In genomic region chr11:112086422-112087191, GRCh38 we compare ENCODE assay signal across 8 cellular contexts. TPM values are rescaled to one million over a fixed set of nuclear protein-coding genes. Genes with fewer than 3 reads are reported as not detected.
DNase-seq lines count a peak whose midpoint lies in the region; ATAC-seq and TF ChIP-seq lines count a peak whose summit lies in the region.

Gene SDHD (plus strand): TSS chr11:112086873. CDS start chr11:112086908, 35 bp downstream.
Gene TIMM8B (minus strand): TSS chr11:112086756. CDS start chr11:112086723, 33 bp downstream.

- H3K27ac ChIP-seq in cardiac muscle cell (peak within 1 kb of the TSS; percentile 78), trophoblast cell (ENCODE audit: low read depth, low read length) (no peak within 1 kb of the TSS), transverse colon (peak within 1 kb of the TSS; percentile 80 to 84 (median 84))

- peak within 1 kb of the TSS; percentile 74 for H4K91ac ChIP-seq in trophoblast cell (ENCODE audit: low read depth, low read length)

- H3K9me3 ChIP-seq in adipocyte (ENCODE audit: control insufficient read depth, low read length) (no peaks in the 10 kb centered on the region), cardiac muscle cell (ENCODE audit: low read depth) (no peaks in the 10 kb centered on the region), trophoblast cell (ENCODE audit: insufficient read depth, low read depth, low read length) (no peaks in the 10 kb centered on the region), transverse colon (no peaks in the 10 kb centered on the region)

- peak within 1 kb of the TSS; percentile 63 for H3K14ac ChIP-seq in trophoblast cell (ENCODE audit: low read length)

- H3K23ac ChIP-seq in trophoblast cell (ENCODE audit: low read length) = no peak within 1 kb of the TSS

- ATAC-seq in HG02798 (IDR thresholded peaks at IDR 0.05; ENCODE audit: poor library complexity, unreplicated experiment) = peak; percentile 95

- no CpG with 5 or more reads among the region's 45 CpGs for WGBS in trophoblast cell (ENCODE audit: extremely low coverage, insufficient coverage, insufficient read length)
- WGBS in transverse colon (ENCODE audit: low coverage in 1 of 2), 2 donors = 0% methylated on average over 45 of the region's 45 CpGs; no CpG with 5 or more reads in 1 of the 2 donors

- no peak for TF ChIP-seq EP300 in transverse colon (IDR thresholded peaks at IDR 0.05; ENCODE audit: low read depth)

- H3K79me1 ChIP-seq in trophoblast cell (ENCODE audit: low read length) = peaks cover 6% of the 10 kb centered on the region

- no peaks in the 10 kb centered on the region for H3K27me3 ChIP-seq in adipocyte (replicated peaks; ENCODE audit: control insufficient read depth, insufficient read depth, low read length)
- H3K27me3 ChIP-seq in cardiac muscle cell = no peaks in the 10 kb centered on the region
- H3K27me3 ChIP-seq in trophoblast cell (ENCODE audit: insufficient read depth, low read length) = no peaks in the 10 kb centered on the region
- no peaks in the 10 kb centered on the region for H3K27me3 ChIP-seq in transverse colon

- peak within 1 kb of the TSS; percentile 31 for H3K18ac ChIP-seq in trophoblast cell (ENCODE audit: low read length)

- H3K9ac ChIP-seq in adipocyte (ENCODE audit: low read length) (peak within 1 kb of the TSS; percentile 98), trophoblast cell (ENCODE audit: low read length) (peak within 1 kb of the TSS; percentile 95)

- peak within 1 kb of the TSS; percentile 18 for H2BK120ac ChIP-seq in trophoblast cell (ENCODE audit: insufficient read depth, low read length, poor library complexity)

- peak within 1 kb of the TSS; percentile 67 for H2AK5ac ChIP-seq in trophoblast cell (ENCODE audit: low read length)

- peak; percentile 79 for TF ChIP-seq POLR2A in transverse colon (IDR thresholded peaks at IDR 0.05)

- intact Hi-C loops in transverse colon (cut with DNase I; ENCODE audit: low total_unique reads) = loop anchor here (5.0 kb wide), 1 partner anchor 1854 kb away; no protein-coding TSS in a partner anchor

- peaks cover 75% of the 10 kb centered on the region for H3K36me3 ChIP-seq in adipocyte (ENCODE audit: control insufficient read depth, insufficient read depth, low read length, severe bottlenecking)
- peaks cover 58% of the 10 kb centered on the region for H3K36me3 ChIP-seq in cardiac muscle cell
- peaks cover 3 to 25% of the 10 kb centered on the region in 2 experiments for H3K36me3 ChIP-seq in trophoblast cell (ENCODE audit: control insufficient read depth in 1 of 2, insufficient read depth in 2 of 2, low read length in 2 of 2)
- peaks cover 0 to 53% (median 22%) of the 10 kb centered on the region in 4 donors for H3K36me3 ChIP-seq in transverse colon

- H4K8ac ChIP-seq in trophoblast cell (ENCODE audit: low read depth, low read length) = peak within 1 kb of the TSS; percentile 90

- H3K4me3 ChIP-seq in GM12875 (ENCODE audit: low read depth, low read length) (peak within 1 kb of the TSS; percentile 94), adipocyte (ENCODE audit: low read length) (peak within 1 kb of the TSS; percentile 98), cardiac muscle cell (peak within 1 kb of the TSS; percentile 86), trophoblast cell (ENCODE audit: low read depth, low read length) (peak within 1 kb of the TSS; percentile 92), transverse colon (peak within 1 kb of the TSS; percentile 65 to 83 (median 74))

- DNase-seq in NCI-H1436 (lab: John Stamatoyannopoulos, UW) (peak; percentile 96), T follicular helper cell (ENCODE audit: low read depth) (peak; percentile 96), adipocyte (ENCODE audit: low read depth) (peak; percentile 99), cardiac muscle cell (ENCODE audit: low read depth in 1 of 2, low spot score in 1 of 2) (peak; percentile 98 to 99), trophoblast cell (peak; percentile 95 to 100), transverse colon (peak; percentile 96)

- peak within 1 kb of the TSS; percentile 93 for H3K4ac ChIP-seq in trophoblast cell (ENCODE audit: low read depth, low read length)

- H3K4me2 ChIP-seq in trophoblast cell (ENCODE audit: low read length) = peak within 1 kb of the TSS; percentile 96

- peaks cover 12% of the 10 kb centered on the region for H3K79me2 ChIP-seq in trophoblast cell (ENCODE audit: control insufficient read depth, insufficient read depth, low read length, poor library complexity)

- TF ChIP-seq CTCF in GM12875 (IDR thresholded peaks at IDR 0.05; ENCODE audit: borderline replicate concordance, insufficient read depth, low read depth, low read length) = peak; percentile 39; the same call in 1 of the 2 replicates
- peak; percentile 30 for TF ChIP-seq CTCF in cardiac muscle cell (IDR thresholded peaks at IDR 0.05; ENCODE audit: low read depth, low read length)
- peak in 4 of 5 experiments; percentile 22 to 68 (median 36) for TF ChIP-seq CTCF in transverse colon (IDR thresholded peaks at IDR 0.05)

- peak within 1 kb of the TSS; percentile 73 for H2BK5ac ChIP-seq in trophoblast cell (ENCODE audit: low read depth, low read length, poor library complexity)

- peaks cover 66% of the 10 kb centered on the region for H3K4me1 ChIP-seq in adipocyte (ENCODE audit: control insufficient read depth, insufficient read depth, low read length)
- peaks cover 11% of the 10 kb centered on the region for H3K4me1 ChIP-seq in cardiac muscle cell (ENCODE audit: low read depth)
- H3K4me1 ChIP-seq in trophoblast cell (ENCODE audit: control insufficient read depth in 1 of 2, insufficient read depth in 2 of 2, low read length in 2 of 2) = peaks cover 0 to 7% of the 10 kb centered on the region in 2 experiments
- H3K4me1 ChIP-seq in transverse colon = peaks cover 22 to 36% (median 24%) of the 10 kb centered on the region in 4 donors

- in situ Hi-C loops in transverse colon (cut with MboI; ENCODE audit: low pct_ligation_motif_present in 1 of 4, low pct_unique_long_range_greater_than_20kb in 1 of 4, low sequenced_read_pairs in 3 of 4) = loop anchor here in 1 of 4 donors (10.0 to 25.0 kb wide), 2 partner anchors 212 to 474 kb away; partner anchors contain the start of genes ALG9, CFAP68, FDXACB1 and SIK2

- H4K12ac ChIP-seq in trophoblast cell (ENCODE audit: low read depth, low read length) = peak within 1 kb of the TSS; percentile 72

- peak within 1 kb of the TSS; percentile 51 for H2AFZ ChIP-seq in trophoblast cell (ENCODE audit: insufficient read depth, low read length, poor library complexity)

- no peak within 1 kb of the TSS for H2BK12ac ChIP-seq in trophoblast cell (ENCODE audit: low read length)

RNA-seq across cellular contexts. Expression of gene SDHD, which starts in this region (rescaled TPM):
- total RNA-seq in cardiac muscle cell = 52.1 and 70.7 TPM in 2 replicates
- 176 and 184 TPM in 2 replicates for polyA plus RNA-seq in cardiac muscle cell
- 41.2 and 42.4 TPM in 2 replicates for polyA plus RNA-seq in trophoblast cell (2013)
- 100 to 1,000 TPM in 3 of 4 donors, 10 to 100 TPM in 1; 30.3 to 268 (median 145) TPM for total RNA-seq in transverse colon

RNA-seq across cellular contexts. Expression of gene TIMM8B, which starts in this region (rescaled TPM):
- total RNA-seq in cardiac muscle cell (46.7 and 97.1 TPM in 2 replicates), transverse colon (10 to 100 TPM; 26.2 to 58.9 (median 40.6) TPM)
- polyA plus RNA-seq in cardiac muscle cell = 149 and 204 TPM in 2 replicates
- 89.0 and 90.0 TPM in 2 replicates for polyA plus RNA-seq in trophoblast cell (2013)
